Comparison of ENCODE assay signal across 8 cellular contexts in genomic region chr11:67352546-67353316, GRCh38. TPM values are rescaled to one million over a fixed set of nuclear protein-coding genes. Genes with fewer than 3 reads are reported as not detected.
DNase-seq lines count a peak whose midpoint lies in the region; ATAC-seq and TF ChIP-seq lines count a peak whose summit lies in the region.

No MANE protein-coding gene starts in this region.

- 5 to 8% (median 6%) methylated on average over 25 of the region's 25 CpGs for WGBS in ovary, 3 donors

- intact Hi-C loops in ovary (cut with DNase I) = loop anchor here in 1 of 4 donors (2.0 to 5.0 kb wide), 2 partner anchors 35 to 156 kb away; partner anchors contain the start of gene CDK2AP2

- peak overlapping the region; percentile 96 for H3K27ac ChIP-seq in VCaP
- peak overlapping the region; percentile 79 for H3K27ac ChIP-seq in foreskin keratinocyte
- peak overlapping the region; percentile 96 to 98 for H3K27ac ChIP-seq in ovary

- peak overlapping the region; percentile 61 for H3K4me3 ChIP-seq in ovary

- H3K36me3 ChIP-seq in ovary = no peaks in the 10 kb centered on the region

- H3K4me1 ChIP-seq in foreskin keratinocyte (peaks cover 9% of the 10 kb centered on the region), ovary (ENCODE audit: insufficient read depth) (peaks cover 22% of the 10 kb centered on the region)

- H3K9me3 ChIP-seq in ovary = no peaks in the 10 kb centered on the region

- H3K27me3 ChIP-seq in foreskin keratinocyte (no peaks in the 10 kb centered on the region), ovary (no peaks in the 10 kb centered on the region)

- TF ChIP-seq EP300 in ovary (IDR thresholded peaks at IDR 0.05) = no peak

- no peak for TF ChIP-seq POLR2A in ovary (IDR thresholded peaks at IDR 0.05)

- no peak for TF ChIP-seq CTCF in GM20000 (IDR thresholded peaks at IDR 0.05; ENCODE audit: extremely low read depth, missing control alignments)
- no peak for TF ChIP-seq CTCF in VCaP (conservative IDR thresholded peaks at IDR 0.05)
- no peak for TF ChIP-seq CTCF in foreskin keratinocyte (conservative IDR thresholded peaks at IDR 0.05)
- TF ChIP-seq CTCF in ovary (IDR thresholded peaks at IDR 0.05) = no peak

- DNase-seq in DMS153 treated with DMSO at 0.1 percent for 48 hours (lab: John Stamatoyannopoulos, UW; ENCODE audit: unreplicated experiment) (peak; percentile 79), GM20000 (ENCODE audit: low spot score) (peak; percentile 45), LHCN-M2 (ENCODE audit: low read depth) (peak; percentile 63), foreskin keratinocyte (no peak), ovary (peak in 4 of 5 donors; percentile 56 to 65 (median 62))
- no peak for DNase-seq in activated effector memory CD4-positive, alpha-beta T cell treated with Interleukin-2 at 50 U/mL for 16 hours
- DNase-seq in effector CD4-positive, alpha-beta T cell = no peak

- ATAC-seq in foreskin keratinocyte = no peak

RNA-seq across cellular contexts. Expression of gene POLD4, which starts 0.6 kb away (rescaled TPM):
- total RNA-seq in LHCN-M2 (2014; rRNA removed) (114 and 138 TPM in 2 replicates), foreskin keratinocyte (41.5 and 50.5 TPM in 2 replicates), ovary (10 to 100 TPM; 22.6 to 57.7 (median 47.2) TPM)
- polyA plus RNA-seq in LHCN-M2 (2012) = 172 TPM
- polyA plus RNA-seq in foreskin keratinocyte (83.2 and 107 TPM in 2 replicates), ovary (10 to 100 TPM; 12.5 to 87.8 TPM)

RNA-seq across cellular contexts. Expression of gene CLCF1, which starts 20.7 kb away (rescaled TPM):
- total RNA-seq in LHCN-M2 (2014; rRNA removed) (16.1 and 19.8 TPM in 2 replicates), foreskin keratinocyte (1.6 and 1.9 TPM in 2 replicates), ovary (10 to 100 TPM in 1 of 7 donors, 1 to 10 TPM in 6; 3.4 to 22.9 (median 5.0) TPM)
- polyA plus RNA-seq in LHCN-M2 (2012) = 9.9 TPM
- polyA plus RNA-seq in foreskin keratinocyte (1.9 and 2.2 TPM in 2 replicates), ovary (1 to 10 TPM; 2.5 to 9.6 TPM)

RNA-seq across cellular contexts. Expression of gene RAD9A, which starts 39.1 kb away (rescaled TPM):
- total RNA-seq in LHCN-M2 (2014; rRNA removed) (6.7 and 12.3 TPM in 2 replicates), foreskin keratinocyte (9.2 and 10.0 TPM in 2 replicates), ovary (10 to 100 TPM; 13.9 to 51.7 (median 23.5) TPM)
- polyA plus RNA-seq in LHCN-M2 (2012) = 8.1 TPM
- polyA plus RNA-seq in foreskin keratinocyte (13.4 and 14.1 TPM in 2 replicates), ovary (10 to 100 TPM in 1 of 2 donors, 1 to 10 TPM in 1; 3.1 to 20.3 TPM)

RNA-seq across cellular contexts. Expression of gene PPP1CA, which starts 48.9 kb away (rescaled TPM):
- total RNA-seq in LHCN-M2 (2014; rRNA removed) (239 and 247 TPM in 2 replicates), foreskin keratinocyte (205 and 207 TPM in 2 replicates), ovary (10 to 100 TPM; 32.2 to 86.9 (median 55.5) TPM)
- polyA plus RNA-seq in LHCN-M2 (2012) = 290 TPM
- polyA plus RNA-seq in foreskin keratinocyte (235 and 239 TPM in 2 replicates), ovary (10 to 100 TPM; 43.7 to 54.9 TPM)

RNA-seq across cellular contexts. Expression of gene SSH3, which starts 49.4 kb away (rescaled TPM):
- total RNA-seq in LHCN-M2 (2014; rRNA removed) (10.8 and 19.0 TPM in 2 replicates), foreskin keratinocyte (27.7 and 31.0 TPM in 2 replicates), ovary (10 to 100 TPM; 37.9 to 69.9 (median 52.1) TPM)
- 19.9 TPM for polyA plus RNA-seq in LHCN-M2 (2012)
- polyA plus RNA-seq in foreskin keratinocyte (27.8 and 30.2 TPM in 2 replicates), ovary (10 to 100 TPM; 18.1 to 32.1 TPM)

Comparison
In these comparisons a context has a peak if more than half of its experiments do, and no peak if none do; other contexts are left out.
1. DNase-seq: peak in DMS153 treated with DMSO at 0.1 percent for 48 hours (single experiment), GM20000 (single experiment), LHCN-M2 (single experiment) and ovary (4 of 5); none in foreskin keratinocyte (0 of 2), activated effector memory CD4-positive, alpha-beta T cell treated with Interleukin-2 at 50 U/mL for 16 hours (single experiment) and effector CD4-positive, alpha-beta T cell (single experiment).
2. Peak in every context shown above with its lines, with median percentiles within 50 percentile points of each other: H3K27ac ChIP-seq.